In genomic region chr1:27154469-27154990, GRCh38 we compare ENCODE assay signal across 8 cellular contexts. TPM values are rescaled to one million over a fixed set of nuclear protein-coding genes. Genes with fewer than 3 reads are reported as not detected.
DNase-seq lines count a peak whose midpoint lies in the region; ATAC-seq and TF ChIP-seq lines count a peak whose summit lies in the region.

No MANE protein-coding gene starts in this region.

- H3K4me3 Mint-ChIP-seq in memory B cell: peak overlapping the region; percentile 97

- no peaks in the 10 kb centered on the region for H3K9me3 Mint-ChIP-seq in memory B cell

- peak overlapping the region; percentile 100 for H3K27ac Mint-ChIP-seq in memory B cell

- TF ChIP-seq POLR2A in body of pancreas (IDR thresholded peaks at IDR 0.05) (no peak), uterus (IDR thresholded peaks at IDR 0.05) (no peak)

- peak overlapping the region; percentile 9 for H2AFZ ChIP-seq in ACC112 (ENCODE audit: low read length, unreplicated experiment)

- TF ChIP-seq CTCF in body of pancreas (IDR thresholded peaks at IDR 0.05): no peak
- no peak for TF ChIP-seq CTCF in uterus (IDR thresholded peaks at IDR 0.05)

- DNase-seq in body of pancreas (no peak), memory B cell (ENCODE audit: low spot score in 2 of 2) (no peak), uterus (no peak), DMS 273 (lab: John Stamatoyannopoulos, UW; ENCODE audit: unreplicated experiment) (no peak), NCI-H82 treated with DMSO at 0.1 percent for 48 hours (lab: John Stamatoyannopoulos, UW; ENCODE audit: unreplicated experiment) (no peak)

- H3K36me3 Mint-ChIP-seq in memory B cell: no peaks in the 10 kb centered on the region

- H3K36me3 ChIP-seq in ACC112 (ENCODE audit: insufficient read depth, low read length): no peaks in the 10 kb centered on the region
- no peaks in the 10 kb centered on the region for H3K36me3 ChIP-seq in body of pancreas (replicated peaks in 1 of 2; ENCODE audit: insufficient read depth in 1 of 2, low read depth in 2 of 2)
- H3K36me3 ChIP-seq in uterus: no peaks in the 10 kb centered on the region

- H3K4me1 Mint-ChIP-seq in memory B cell: peaks cover 43% of the 10 kb centered on the region

- H3K27me3 Mint-ChIP-seq in memory B cell: no peaks in the 10 kb centered on the region

- H3K4me3 ChIP-seq in ACC112 (ENCODE audit: low read depth, low read length) (peak overlapping the region; percentile 87), body of pancreas (peak overlapping the region; percentile 4 to 37), uterus (peak overlapping the region; percentile 46 to 92)

- H3K27ac ChIP-seq in ACC112 (ENCODE audit: low read depth, low read length) (peak overlapping the region; percentile 73), body of pancreas (peak overlapping the region; percentile 90 to 95 (median 92)), uterus (peak overlapping the region; percentile 84 to 95)

- 6 to 9% methylated on average over 17 to 20 of the region's 20 CpGs for WGBS in body of pancreas, 2 donors

- ATAC-seq in HG03103 (IDR thresholded peaks at IDR 0.05; ENCODE audit: low read depth, unreplicated experiment): peak; percentile 12
- no peak for ATAC-seq in body of pancreas
- ATAC-seq in memory B cell (ENCODE audit: low read depth): no peak
- no peak for ATAC-seq in HG03139 (IDR thresholded peaks at IDR 0.05; ENCODE audit: unreplicated experiment)

- H3K9me3 ChIP-seq in body of pancreas: no peaks in the 10 kb centered on the region
- no peaks in the 10 kb centered on the region for H3K9me3 ChIP-seq in uterus

- intact Hi-C loops in body of pancreas (cut with DNase I): no loop called here
- intact Hi-C loops in uterus (cut with DNase I; ENCODE audit: low total_unique reads): no loop called here

- H3K4me1 ChIP-seq in ACC112 (ENCODE audit: control insufficient read depth, insufficient read depth, low read length, unreplicated experiment): peaks cover 16% of the 10 kb centered on the region
- peaks cover 48% of the 10 kb centered on the region for H3K4me1 ChIP-seq in body of pancreas
- H3K4me1 ChIP-seq in uterus: no peaks in the 10 kb centered on the region

- H3K27me3 ChIP-seq in ACC112 (ENCODE audit: insufficient read depth, low read length) (no peaks in the 10 kb centered on the region), body of pancreas (no peaks in the 10 kb centered on the region), uterus (no peaks in the 10 kb centered on the region)

- peaks cover 51% of the 10 kb centered on the region for H3K79me2 ChIP-seq in ACC112 (ENCODE audit: control insufficient read depth, insufficient read depth, low read length, unreplicated experiment)

RNA-seq across cellular contexts. Expression of gene SLC9A1, which starts 0.4 kb away (rescaled TPM):
- total RNA-seq in body of pancreas (1 to 10 TPM; 6.9 to 7.8 TPM), uterus (10 to 100 TPM in 2 of 4 donors, 1 to 10 TPM in 2; 3.1 to 33.6 (median 18.4) TPM)

Comparison
In these comparisons a context has a peak if more than half of its experiments do, and no peak if none do; other contexts are left out.
1. H3K4me3 ChIP-seq: peak in every context shown above with its lines; median percentile 87 in ACC112; 69 in uterus; 20 in body of pancreas.